ENCODE assay signal across 1 cellular context in the genomic region with DNA sequence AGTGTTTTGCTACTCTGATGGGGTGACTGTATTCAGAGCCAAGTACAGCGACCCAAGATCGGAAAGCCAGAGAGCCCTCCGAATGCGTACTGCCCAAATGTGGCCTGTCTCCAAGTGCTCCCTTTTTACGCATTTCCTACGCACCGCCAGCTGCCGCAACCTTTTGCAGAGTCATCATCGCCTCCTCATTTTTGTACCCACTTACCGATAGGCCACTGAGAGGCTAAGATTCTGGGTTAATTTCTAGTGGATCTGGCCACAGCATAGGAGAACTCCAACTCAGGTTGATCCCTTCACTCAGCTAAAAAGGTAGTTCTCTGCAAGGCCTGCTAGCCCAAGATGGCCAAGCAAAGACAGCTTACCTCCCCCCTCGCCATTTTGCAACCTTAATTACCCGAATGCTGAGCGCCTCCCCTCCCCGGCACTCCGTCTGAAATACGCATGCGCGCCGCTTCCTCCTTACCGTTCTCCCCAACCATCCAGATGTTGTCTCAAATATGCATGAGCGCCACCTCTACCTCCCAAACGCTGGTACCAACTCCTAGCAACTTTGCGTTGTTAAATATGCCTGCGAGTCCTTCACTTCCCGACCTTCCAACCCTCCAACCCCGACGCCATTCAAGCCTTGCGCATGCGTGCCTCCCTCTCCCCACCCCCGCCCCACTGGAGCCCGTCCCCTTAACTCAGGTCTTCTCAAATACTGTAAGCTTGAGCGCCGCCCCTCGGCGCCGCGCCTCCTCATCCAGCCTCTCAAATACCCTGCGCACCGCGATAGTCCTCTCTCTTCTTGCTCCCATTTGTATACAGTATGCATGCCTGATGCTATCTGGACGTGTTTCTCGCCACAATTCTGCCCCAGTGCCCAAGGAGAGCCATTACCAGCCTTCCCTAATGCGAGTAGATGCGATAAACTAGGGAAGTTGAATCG.
TF ChIP-seq lines count a peak whose summit lies in the region.

No MANE protein-coding gene starts in this region.

TF ChIP-seq in GM12878, 131 proteins besides CTCF, POLR2A, EP300 and RAD21 (continued from another document):
- TF ChIP-seq POLR2AphosphoS5 (IDR thresholded peaks at IDR 0.05; ENCODE audit: low read length) = peak; percentile 84
- TF ChIP-seq EGR1 (IDR thresholded peaks at IDR 0.05; ENCODE audit: borderline replicate concordance in 1 of 2, low read depth in 2 of 2, low read length in 2 of 2) = peak in 1 of 2 experiments; percentile 74; a peak in 2 of 3 replicates
- TF ChIP-seq TAF1 (IDR thresholded peaks at IDR 0.05; ENCODE audit: borderline replicate concordance, low read depth, low read length) = peak; percentile 65
- TF ChIP-seq YY1 (IDR thresholded peaks at IDR 0.05; ENCODE audit: low read depth, low read length) = peak; percentile 93
- peak; percentile 54; the same call in 1 of the 2 replicates for TF ChIP-seq PML (IDR thresholded peaks at IDR 0.05; ENCODE audit: low read length)
- no peak for TF ChIP-seq SMARCA5 (IDR thresholded peaks at IDR 0.05)
- 0 out of 4 replicates have a peak, but pooled peaks of 1 of the 2 experiments have one; percentile 2 for TF ChIP-seq SRF (IDR thresholded peaks at IDR 0.05; ENCODE audit: low read depth in 2 of 2, low read length in 2 of 2)
